Comparison of ENCODE assay signal across 1 cellular context in genomic region chr17:35898283-35899070, GRCh38.
TF ChIP-seq lines count a peak whose summit lies in the region.

No MANE protein-coding gene starts in this region.

TF ChIP-seq in K562, 482 proteins besides CTCF, POLR2A, EP300 and RAD21 (continued from another document):
- TF ChIP-seq MYNN (IDR thresholded peaks at IDR 0.05) (no peak), MYNN (CRISPR knock-in tag; IDR thresholded peaks at IDR 0.05) (no peak), KDM1A (IDR thresholded peaks at IDR 0.05) (no peak), NEUROD1 (IDR thresholded peaks at IDR 0.05; ENCODE audit: borderline replicate concordance, low read depth, low read length, partially characterized antibody) (no peak), CHD4 (IDR thresholded peaks at IDR 0.05; ENCODE audit: insufficient read depth, insufficient replicate concordance, low read depth, low read length, poor library complexity, severe bottlenecking) (no peak), ZNF589 (CRISPR knock-in tag; IDR thresholded peaks at IDR 0.05; ENCODE audit: low read depth) (0 out of 2 replicates have a peak, but pooled peaks have one; percentile 55), ZNF695 (CRISPR knock-in tag; IDR thresholded peaks at IDR 0.05) (no peak), ZNF584 (CRISPR knock-in tag; IDR thresholded peaks at IDR 0.05; ENCODE audit: low read depth) (0 out of 2 replicates have a peak, but pooled peaks have one; percentile 39), ATF3 (IDR thresholded peaks at IDR 0.05) (peak; percentile 72), ATF3 (CRISPR knock-in tag; conservative IDR thresholded peaks at IDR 0.05) (no peak), ZNF311 (CRISPR knock-in tag; IDR thresholded peaks at IDR 0.05) (0 out of 2 replicates have a peak, but pooled peaks have one; percentile 24), CTBP1 (IDR thresholded peaks at IDR 0.05; ENCODE audit: borderline replicate concordance) (no peak), DMBX1 (CRISPR knock-in tag; IDR thresholded peaks at IDR 0.05; ENCODE audit: borderline replicate concordance) (0 out of 2 replicates have a peak, but pooled peaks have one; percentile 28), SAFB2 (IDR thresholded peaks at IDR 0.05; ENCODE audit: borderline replicate concordance, low read depth, low read length, severe bottlenecking) (no peak), ELK3 (CRISPR knock-in tag; IDR thresholded peaks at IDR 0.05) (no peak), NR2C1 (IDR thresholded peaks at IDR 0.05) (no peak), NR2C1 (tag; IDR thresholded peaks at IDR 0.05) (0 out of 2 replicates have a peak, but pooled peaks have one; percentile 14), TRIM28 (IDR thresholded peaks at IDR 0.05) (no peak), RAD51 (IDR thresholded peaks at IDR 0.05; ENCODE audit: borderline replicate concordance, low read depth) (peak; percentile 69; the same call in 1 of the 2 replicates), TRIM24 (IDR thresholded peaks at IDR 0.05) (peak; percentile 25 to 29; a peak in 1 of 4 replicates), BACH1 (tag; IDR thresholded peaks at IDR 0.05) (0 out of 2 replicates have a peak, but pooled peaks have one; percentile 40), NFIC (IDR thresholded peaks at IDR 0.05) (peak; percentile 45; the same call in 1 of the 2 replicates), ZBTB8A (IDR thresholded peaks at IDR 0.05; ENCODE audit: partially characterized antibody) (no peak), ZNF445 (CRISPR knock-in tag; IDR thresholded peaks at IDR 0.05; ENCODE audit: low read depth) (no peak), DDX20 (tag; IDR thresholded peaks at IDR 0.05; ENCODE audit: low read depth) (no peak)
